Comparison of ENCODE assay signal across 1 cellular context in genomic region chr7:116873619-116874018, GRCh38.
TF ChIP-seq lines count a peak whose summit lies in the region.

No MANE protein-coding gene starts in this region.

TF ChIP-seq in HEK293, 187 proteins besides CTCF, POLR2A, EP300 and RAD21 (continued from another document):
- TF ChIP-seq TSHZ1 (tag by site-specific recombination; IDR thresholded peaks at IDR 0.05; ENCODE audit: borderline replicate concordance) (no peak), ZNF10 (tag by site-specific recombination; IDR thresholded peaks at IDR 0.05) (peak; percentile 52; the same call in 1 of the 2 replicates)
TF ChIP-seq in HEK293: peak in this region for 1.
